ENCODE assay signal across 1 cellular context in genomic region chr14:58646479-58646878, GRCh38.
TF ChIP-seq lines count a peak whose summit lies in the region.

No MANE protein-coding gene starts in this region.

TF ChIP-seq in K562, 482 proteins besides CTCF, POLR2A, EP300 and RAD21 (continued from another document and continues in another):
- TF ChIP-seq ZNF318 (IDR thresholded peaks at IDR 0.05; ENCODE audit: borderline replicate concordance in 1 of 2, low read depth in 1 of 2) (no peak), MXD1 (CRISPR knock-in tag; IDR thresholded peaks at IDR 0.05; ENCODE audit: borderline replicate concordance, poor library complexity, severe bottlenecking) (no peak), CC2D1A (IDR thresholded peaks at IDR 0.05) (no peak), ZNF740 (CRISPR knock-in tag; IDR thresholded peaks at IDR 0.05) (no peak), ZNF740 (tag; IDR thresholded peaks at IDR 0.05) (no peak), DEAF1 (CRISPR knock-in tag; IDR thresholded peaks at IDR 0.05) (no peak), HDAC2 (IDR thresholded peaks at IDR 0.05) (no peak), CBX8 (IDR thresholded peaks at IDR 0.05; ENCODE audit: borderline replicate concordance, extremely low read depth, low read depth, low read length, poor library complexity, severe bottlenecking) (no peak), RBM34 (IDR thresholded peaks at IDR 0.05; ENCODE audit: borderline replicate concordance, insufficient read depth, low read length) (no peak), ZFP36 (IDR thresholded peaks at IDR 0.05; ENCODE audit: low read depth, low read length, partially characterized antibody) (no peak), ZNF184 (CRISPR knock-in tag; IDR thresholded peaks at IDR 0.05) (no peak), KLF10 (CRISPR knock-in tag; IDR thresholded peaks at IDR 0.05) (no peak), NFIX (CRISPR knock-in tag; IDR thresholded peaks at IDR 0.05; ENCODE audit: low read depth) (no peak), ZNF398 (CRISPR knock-in tag; IDR thresholded peaks at IDR 0.05) (no peak), RBM22 (IDR thresholded peaks at IDR 0.05; ENCODE audit: low read depth, low read length, poor library complexity, severe bottlenecking) (no peak), ETV5 (CRISPR knock-in tag; IDR thresholded peaks at IDR 0.05; ENCODE audit: low read depth) (no peak), SMAD3 (CRISPR knock-in tag; conservative IDR thresholded peaks at IDR 0.05) (no peak), ZNF785 (CRISPR knock-in tag; IDR thresholded peaks at IDR 0.05) (no peak), ZNF609 (CRISPR knock-in tag; IDR thresholded peaks at IDR 0.05; ENCODE audit: borderline replicate concordance) (no peak)
